In the genomic region with DNA sequence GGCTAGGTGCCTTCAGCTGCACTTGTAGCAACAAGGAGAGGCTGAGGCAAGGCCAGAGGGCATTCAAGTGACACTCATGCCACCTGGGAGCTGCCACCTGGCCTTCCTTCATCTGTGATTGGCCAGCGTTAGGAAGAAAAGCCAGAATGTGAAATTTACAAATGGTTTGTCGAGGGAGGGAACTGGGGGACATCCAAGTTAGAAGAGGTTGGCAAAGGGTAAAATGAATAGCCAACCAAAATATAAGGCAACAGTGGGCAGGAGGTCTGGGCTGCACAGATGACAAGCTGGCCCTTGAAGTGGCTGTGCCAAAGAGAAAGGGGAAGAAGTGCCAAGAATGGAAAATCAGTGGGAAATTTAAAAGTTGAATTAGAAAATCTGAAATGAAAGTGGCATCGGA, we compare ENCODE assay signal across 26 cellular contexts.
DNase-seq lines count a peak whose midpoint lies in the region; ATAC-seq and TF ChIP-seq lines count a peak whose summit lies in the region.
"Had no signal": no experiment of that assay in that cellular context is flagged by ENCODE, and none has a peak within 500 bp of the region (broad histone marks: within the 10 kb centered on the region; RNA-seq: fewer than 3 reads in every experiment).

No MANE protein-coding gene starts in this region.

- peak overlapping the region; percentile 26; the same call in 1 of the 2 replicates for H3K9ac ChIP-seq in KMS-11
- no peak overlapping the region for H3K9ac ChIP-seq in parathyroid adenoma
- H3K9ac ChIP-seq: BLaER1 treated with 17β-estradiol and CSF1 and Interleukin-3, amounts not matched to agents 10 nM and 100 nM had no signal

- H3K27me3 ChIP-seq in KMS-11 (ENCODE audit: insufficient read depth, low read depth) (no peaks in the 10 kb centered on the region), parathyroid adenoma (ENCODE audit: control insufficient read depth, insufficient read depth, low read length) (no peaks in the 10 kb centered on the region), left ventricle myocardium inferior (ENCODE audit: low read depth) (peaks cover 74% of the 10 kb centered on the region)
- H3K27me3 ChIP-seq: BLaER1 treated with 17β-estradiol and CSF1 and Interleukin-3, amounts not matched to agents 10 nM and 100 nM had no signal

- peak overlapping the region in 2 of 5 experiments; percentile 20 to 78 for H3K4me3 Mint-ChIP-seq in brain
- H3K4me3 Mint-ChIP-seq: CD4-positive, alpha-beta T cell; GM23338; H9 had no signal

- H3K9me3 Mint-ChIP-seq in brain, result no peaks in the 10 kb centered on the region
- H3K9me3 Mint-ChIP-seq: CD4-positive, alpha-beta T cell; GM23338; H9 had no signal

- ATAC-seq in HG03342 (IDR thresholded peaks at IDR 0.05; ENCODE audit: unreplicated experiment), result no peak
- no peak for ATAC-seq in GM21737 (IDR thresholded peaks at IDR 0.05; ENCODE audit: unreplicated experiment)
- ATAC-seq: A549, GM23338, Panc1 had no signal

- DNase-seq in NCI-H446 (lab: John Stamatoyannopoulos, UW), result peak; percentile 35 to 83
- no peak for DNase-seq in kidney glomerular epithelial cell (lab: John Stamatoyannopoulos, UW)
- no peak for DNase-seq in left ventricle myocardium inferior
- DNase-seq: AML-193; Caco-2; CD4-positive, alpha-beta T cell; H9; KBM-7; MG63; NCI-H1694; NCI-H2081 treated with DMSO at 0.1 percent for 48 hours; NCI-H2171 treated with DMSO at 0.1 percent for 48 hours; NCI-H345; NCI-H524 treated with DMSO at 0.1 percent for 48 hours; NCI-H774; SHP77 had no signal

- H3K9me3 ChIP-seq in parathyroid adenoma (ENCODE audit: control insufficient read depth, low read length), result no peaks in the 10 kb centered on the region
- no peaks in the 10 kb centered on the region for H3K9me3 ChIP-seq in left ventricle myocardium inferior (replicated peaks)
- H3K9me3 ChIP-seq: A549; BLaER1 treated with 17β-estradiol and CSF1 and Interleukin-3, amounts not matched to agents 10 nM and 100 nM; Caco-2; MG63 had no signal

- no peaks in the 10 kb centered on the region for H3K36me3 Mint-ChIP-seq in brain

- intact Hi-C loops in left ventricle myocardium inferior (cut with micrococcal nuclease), result no loop called here

- H3K27me3 Mint-ChIP-seq in brain, result peaks cover 6% of the 10 kb centered on the region

- H3K4me2 ChIP-seq in KMS-11 (peak overlapping the region; percentile 86), parathyroid adenoma (ENCODE audit: low read length) (no peak overlapping the region)
- H3K4me2 ChIP-seq: A549; BLaER1 treated with 17β-estradiol and CSF1 and Interleukin-3, amounts not matched to agents 10 nM and 100 nM; GM23338 had no signal

- H2AFZ ChIP-seq in KMS-11 (ENCODE audit: low read depth) (0 out of 2 replicates have a peak overlapping the region, but pooled peaks have one; percentile 8), parathyroid adenoma (no peak overlapping the region)
- H2AFZ ChIP-seq: GM23338 had no signal

- TF ChIP-seq CTCF in KMS-11 (conservative IDR thresholded peaks at IDR 0.05; ENCODE audit: low read depth, low read length) (no peak), brain (conservative IDR thresholded peaks at IDR 0.05) (no peak), parathyroid adenoma (IDR thresholded peaks at IDR 0.05) (no peak), left ventricle myocardium inferior (IDR thresholded peaks at IDR 0.05; ENCODE audit: borderline replicate concordance) (no peak)

- peak overlapping the region in 4 of 5 experiments; percentile 8 to 83 (median 52) for H3K27ac Mint-ChIP-seq in brain
- H3K27ac Mint-ChIP-seq: CD4-positive, alpha-beta T cell; GM23338; H9 had no signal

- H4K20me1 ChIP-seq in KMS-11 (ENCODE audit: insufficient read depth), result no peaks in the 10 kb centered on the region
- H4K20me1 ChIP-seq: BLaER1 treated with 17β-estradiol and CSF1 and Interleukin-3, amounts not matched to agents 10 nM and 100 nM had no signal

- peaks cover 33% of the 10 kb centered on the region for H3K4me1 Mint-ChIP-seq in brain

- H3K27ac ChIP-seq in KMS-11 (peak overlapping the region; percentile 74), parathyroid adenoma (peak overlapping the region; percentile 88), left ventricle myocardium inferior (replicated peaks) (no peak overlapping the region)
- H3K27ac ChIP-seq: A549; BLaER1 treated with 17β-estradiol and CSF1 and Interleukin-3, amounts not matched to agents 10 nM and 100 nM; RWPE1 had no signal

- no peaks in the 10 kb centered on the region for H3K79me2 ChIP-seq in KMS-11 (ENCODE audit: insufficient read depth, low read depth)
- H3K79me2 ChIP-seq in parathyroid adenoma, result peaks cover 9% of the 10 kb centered on the region

- H3K4me1 ChIP-seq in KMS-11 (ENCODE audit: low read depth, poor library complexity, severe bottlenecking) (peaks cover 71% of the 10 kb centered on the region), parathyroid adenoma (peaks cover 32% of the 10 kb centered on the region), left ventricle myocardium inferior (peaks cover 5% of the 10 kb centered on the region)
- H3K4me1 ChIP-seq: Caco-2 had no signal

- H3K36me3 ChIP-seq in KMS-11 (ENCODE audit: insufficient read depth), result no peaks in the 10 kb centered on the region
- no peaks in the 10 kb centered on the region for H3K36me3 ChIP-seq in parathyroid adenoma (ENCODE audit: control insufficient read depth, insufficient read depth, low read length)
- no peaks in the 10 kb centered on the region for H3K36me3 ChIP-seq in left ventricle myocardium inferior
- H3K36me3 ChIP-seq: BLaER1 treated with 17β-estradiol and CSF1 and Interleukin-3, amounts not matched to agents 10 nM and 100 nM; MG63 had no signal

- H3K4me3 ChIP-seq in KMS-11 (IDR thresholded peaks at IDR 0.05; ENCODE audit: insufficient read depth, low read depth, low read length) (no peak overlapping the region), parathyroid adenoma (ENCODE audit: low read depth, low read length) (no peak overlapping the region), left ventricle myocardium inferior (no peak overlapping the region)
- H3K4me3 ChIP-seq: A549; BLaER1 treated with 17β-estradiol and CSF1 and Interleukin-3, amounts not matched to agents 10 nM and 100 nM; GM23338; MG63 had no signal

Comparison
In these comparisons a context has a peak if more than half of its experiments do, and no peak if none do; other contexts are left out.
1. DNase-seq: peak in NCI-H446 (2 of 2); none in kidney glomerular epithelial cell (single experiment) and left ventricle myocardium inferior (single experiment).